In genomic region chr17:17725853-17726720, GRCh38 we compare ENCODE assay signal across 10 cellular contexts. TPM values are rescaled to one million over a fixed set of nuclear protein-coding genes. Genes with fewer than 3 reads are reported as not detected.
DNase-seq lines count a peak whose midpoint lies in the region; ATAC-seq, FAIRE-seq and TF ChIP-seq lines count a peak whose summit lies in the region.
"Had no signal": no experiment of that assay in that cellular context is flagged by ENCODE, and none has a peak within 500 bp of the region (broad histone marks: within the 10 kb centered on the region; RNA-seq: fewer than 3 reads in every experiment).

No MANE protein-coding gene starts in this region.

- peaks cover 3% of the 10 kb centered on the region for H3K36me3 Mint-ChIP-seq in astrocyte (ENCODE audit: low read depth, unreplicated experiment)

- peak overlapping the region in 7 of 12 donors; percentile 1 to 71 (median 51) for H3K27ac ChIP-seq in heart left ventricle
- no peak overlapping the region for H3K27ac ChIP-seq in astrocyte (ENCODE audit: low read depth, low read length)
- peak overlapping the region; percentile 51 for H3K27ac ChIP-seq in urinary bladder (ENCODE audit: low read depth)
- no peak overlapping the region for H3K27ac ChIP-seq in MM.1S (ENCODE audit: low read length)
- H3K27ac ChIP-seq: SJSA1 had no signal

- no peak for TF ChIP-seq CTCF in heart left ventricle (IDR thresholded peaks at IDR 0.05)
- no peak for TF ChIP-seq CTCF in astrocyte (IDR thresholded peaks at IDR 0.05; ENCODE audit: insufficient read depth, low read depth, low read length)
- no peak for TF ChIP-seq CTCF in MM.1S (IDR thresholded peaks at IDR 0.05; ENCODE audit: low read length)

- H3K9me2 ChIP-seq in MM.1S (replicated peaks; ENCODE audit: insufficient read depth, low read length): no peaks in the 10 kb centered on the region

- H3K4me1 ChIP-seq in heart left ventricle (peaks cover 0 to 64% (median 39%) of the 10 kb centered on the region in 12 donors), astrocyte (ENCODE audit: insufficient read depth, low read length) (peaks cover 48% of the 10 kb centered on the region), urinary bladder (ENCODE audit: insufficient read depth) (no peaks in the 10 kb centered on the region), MM.1S (ENCODE audit: low read length) (no peaks in the 10 kb centered on the region)

- DNase-seq in heart left ventricle (no peak), left cardiac atrium (no peak), astrocyte (ENCODE audit: low read depth) (no peak), lung microvascular endothelial cell (ENCODE audit: low read depth in 2 of 2) (peak; percentile 60 to 70), MM.1S (no peak)
- DNase-seq in stimulated activated CD4-positive, alpha-beta T cell treated with anti-CD3 and anti-CD28 coated beads, Interleukin-1b, Interleukin-23, amount 100 ng/mL, for 48 hours: no peak
- DNase-seq: NCI-H187 treated with DMSO at 0.1 percent for 48 hours had no signal

- H3K9me3 Mint-ChIP-seq in astrocyte (ENCODE audit: unreplicated experiment): no peaks in the 10 kb centered on the region

- no peaks in the 10 kb centered on the region for H3K27me3 Mint-ChIP-seq in astrocyte (ENCODE audit: low read depth, unreplicated experiment)

- H2AFZ ChIP-seq in astrocyte (ENCODE audit: low read depth, low read length): no peak overlapping the region
- H2AFZ ChIP-seq in MM.1S (ENCODE audit: low read length): no peak overlapping the region

- FAIRE-seq in astrocyte (lab: Jason Lieb, UNC): no peak

- peak in 1 of 4 donors; percentile 35 for ATAC-seq in heart left ventricle
- ATAC-seq in left cardiac atrium: no peak
- no peak for ATAC-seq in HG03469 (IDR thresholded peaks at IDR 0.05; ENCODE audit: unreplicated experiment)

- H3F3A ChIP-seq in MM.1S (ENCODE audit: insufficient read depth, low read length): no peaks in the 10 kb centered on the region

- H3K4me1 Mint-ChIP-seq in astrocyte (ENCODE audit: low read depth, unreplicated experiment): peaks cover 38% of the 10 kb centered on the region

- peak overlapping the region; percentile 14 for H3K27ac Mint-ChIP-seq in astrocyte (ENCODE audit: unreplicated experiment)

- H3K79me2 ChIP-seq in astrocyte (ENCODE audit: insufficient read depth, low read length) (peaks cover 80% of the 10 kb centered on the region), MM.1S (ENCODE audit: low read length) (peaks cover 33% of the 10 kb centered on the region)

- H4K20me1 ChIP-seq in astrocyte (ENCODE audit: insufficient read depth, low read length) (peaks cover 83% of the 10 kb centered on the region), MM.1S (ENCODE audit: insufficient read depth, low read length) (no peaks in the 10 kb centered on the region)

- no peak for TF ChIP-seq POLR2A in heart left ventricle (IDR thresholded peaks at IDR 0.05)

- no peak overlapping the region for H3K9ac ChIP-seq in astrocyte (ENCODE audit: low read length)
- no peak overlapping the region for H3K9ac ChIP-seq in MM.1S (ENCODE audit: low read length)

- H3K4me2 ChIP-seq in astrocyte (ENCODE audit: low read length): peak overlapping the region; percentile 98
- H3K4me2 ChIP-seq in MM.1S (ENCODE audit: low read depth, low read length): no peak overlapping the region

- H3K9me3 ChIP-seq in heart left ventricle (no peaks in the 10 kb centered on the region), astrocyte (ENCODE audit: insufficient read depth, low read depth, low read length) (no peaks in the 10 kb centered on the region), MM.1S (replicated peaks; ENCODE audit: insufficient read depth, low read length) (no peaks in the 10 kb centered on the region)
- H3K9me3 ChIP-seq: SJSA1 had no signal

- intact Hi-C loops in heart left ventricle (cut with DNase I) (loop anchor here in 2 of 10 donors (2.0 to 5.0 kb wide), 2 partner anchors 44 to 45 kb away; partner anchors contain the start of gene RAI1 (in 2 of the 2)), left cardiac atrium (cut with DNase I) (no loop called here)

- 45 to 68% (median 58%) methylated on average over 9 of the region's 9 CpGs for WGBS in heart left ventricle, 4 donors
- WGBS in urinary bladder: 64% methylated on average over 9 of the region's 9 CpGs

- H3K36me3 ChIP-seq in heart left ventricle (no peaks in the 10 kb centered on the region), astrocyte (ENCODE audit: insufficient read depth, low read length) (no peaks in the 10 kb centered on the region), urinary bladder (ENCODE audit: insufficient read depth) (no peaks in the 10 kb centered on the region), MM.1S (replicated peaks; ENCODE audit: insufficient read depth, low read length) (no peaks in the 10 kb centered on the region)

- peak overlapping the region; percentile 95 for H3K4me3 Mint-ChIP-seq in astrocyte (ENCODE audit: unreplicated experiment)

- H3K27me3 ChIP-seq in heart left ventricle (peaks cover 0 to 16% (median 0%) of the 10 kb centered on the region in 9 donors), astrocyte (ENCODE audit: insufficient read depth, low read length) (no peaks in the 10 kb centered on the region), MM.1S (replicated peaks; ENCODE audit: insufficient read depth, low read length) (no peaks in the 10 kb centered on the region)
- H3K27me3 ChIP-seq: SJSA1 had no signal

- H3K4me3 ChIP-seq in heart left ventricle: no peak overlapping the region
- H3K4me3 ChIP-seq in astrocyte (ENCODE audit: insufficient read depth, low read depth, low read length): no peak overlapping the region
- no peak overlapping the region for H3K4me3 ChIP-seq in urinary bladder (ENCODE audit: low read depth, low read length)
- no peak overlapping the region for H3K4me3 ChIP-seq in MM.1S (ENCODE audit: low read length)
- H3K4me3 ChIP-seq: SJSA1 had no signal

RNA-seq across cellular contexts. Expression of gene RAI1, which starts 44.8 kb away (rescaled TPM):
- total RNA-seq in heart left ventricle: 10 to 100 TPM; 15.1 to 37.2 (median 20.8) TPM
- polyA plus RNA-seq in heart left ventricle: 10 to 100 TPM; 17.2 to 23.0 TPM
- total RNA-seq in left cardiac atrium: 10 to 100 TPM; 22.4 to 32.3 TPM
- total RNA-seq in astrocyte: 39.1 and 39.8 TPM in 2 replicates
- 5.0 and 5.8 TPM in 2 replicates for total RNA-seq in lung microvascular endothelial cell
- 17.5 TPM for total RNA-seq in urinary bladder
- 20.2 TPM for polyA plus RNA-seq in urinary bladder

Comparison
In these comparisons a context has a peak if more than half of its experiments do, and no peak if none do; other contexts are left out.
1. DNase-seq: peak in lung microvascular endothelial cell (2 of 2); none in heart left ventricle (0 of 5), left cardiac atrium (single experiment), astrocyte (single experiment), MM.1S (single experiment) and stimulated activated CD4-positive, alpha-beta T cell treated with anti-CD3 and anti-CD28 coated beads, Interleukin-1b, Interleukin-23, amount 100 ng/mL, for 48 hours (single experiment).
2. H3K27ac ChIP-seq: peak in heart left ventricle (7 of 12) and urinary bladder (single experiment); none in astrocyte (single experiment) and MM.1S (single experiment).